8 cellular contexts compared by ENCODE assay signal in the genomic region with DNA sequence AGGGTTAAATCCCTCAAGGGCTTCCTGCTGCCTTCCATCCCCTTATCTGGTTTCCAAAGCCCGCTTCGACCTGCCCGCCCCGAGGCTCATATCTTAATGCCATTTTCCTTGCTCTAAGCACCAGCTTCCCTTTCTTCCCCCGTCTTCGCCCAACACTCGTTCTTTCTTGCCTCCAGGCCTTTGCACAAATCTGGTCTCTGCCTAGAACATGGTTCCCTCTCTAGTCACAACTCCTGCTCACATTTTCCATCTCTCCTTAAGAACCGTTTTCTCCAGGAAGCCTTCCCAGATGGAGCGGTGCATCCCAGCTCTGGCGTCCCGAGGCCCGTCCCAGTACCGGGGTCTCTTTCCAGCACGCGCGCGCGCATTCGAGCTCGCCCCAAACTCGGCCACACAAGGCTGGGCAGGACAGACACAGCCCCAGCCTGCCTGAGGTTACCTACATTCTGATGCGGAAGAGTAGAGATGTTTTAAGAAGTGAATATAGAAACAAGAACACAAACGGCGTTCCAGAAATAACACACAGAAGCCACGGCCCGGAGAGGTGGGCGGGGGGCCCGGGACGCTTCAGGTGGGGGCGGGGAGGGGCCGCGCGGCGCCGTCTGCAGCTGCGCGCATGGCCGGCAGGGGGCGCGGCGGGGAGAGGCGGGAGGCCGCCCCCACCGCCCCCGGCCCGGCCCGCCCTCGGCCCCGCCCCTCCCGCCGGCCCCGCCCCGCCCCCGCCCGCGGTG. TPM values are rescaled to one million over a fixed set of nuclear protein-coding genes. Genes with fewer than 3 reads are reported as not detected.
DNase-seq lines count a peak whose midpoint lies in the region; ATAC-seq and TF ChIP-seq lines count a peak whose summit lies in the region.

A gene with protein sequence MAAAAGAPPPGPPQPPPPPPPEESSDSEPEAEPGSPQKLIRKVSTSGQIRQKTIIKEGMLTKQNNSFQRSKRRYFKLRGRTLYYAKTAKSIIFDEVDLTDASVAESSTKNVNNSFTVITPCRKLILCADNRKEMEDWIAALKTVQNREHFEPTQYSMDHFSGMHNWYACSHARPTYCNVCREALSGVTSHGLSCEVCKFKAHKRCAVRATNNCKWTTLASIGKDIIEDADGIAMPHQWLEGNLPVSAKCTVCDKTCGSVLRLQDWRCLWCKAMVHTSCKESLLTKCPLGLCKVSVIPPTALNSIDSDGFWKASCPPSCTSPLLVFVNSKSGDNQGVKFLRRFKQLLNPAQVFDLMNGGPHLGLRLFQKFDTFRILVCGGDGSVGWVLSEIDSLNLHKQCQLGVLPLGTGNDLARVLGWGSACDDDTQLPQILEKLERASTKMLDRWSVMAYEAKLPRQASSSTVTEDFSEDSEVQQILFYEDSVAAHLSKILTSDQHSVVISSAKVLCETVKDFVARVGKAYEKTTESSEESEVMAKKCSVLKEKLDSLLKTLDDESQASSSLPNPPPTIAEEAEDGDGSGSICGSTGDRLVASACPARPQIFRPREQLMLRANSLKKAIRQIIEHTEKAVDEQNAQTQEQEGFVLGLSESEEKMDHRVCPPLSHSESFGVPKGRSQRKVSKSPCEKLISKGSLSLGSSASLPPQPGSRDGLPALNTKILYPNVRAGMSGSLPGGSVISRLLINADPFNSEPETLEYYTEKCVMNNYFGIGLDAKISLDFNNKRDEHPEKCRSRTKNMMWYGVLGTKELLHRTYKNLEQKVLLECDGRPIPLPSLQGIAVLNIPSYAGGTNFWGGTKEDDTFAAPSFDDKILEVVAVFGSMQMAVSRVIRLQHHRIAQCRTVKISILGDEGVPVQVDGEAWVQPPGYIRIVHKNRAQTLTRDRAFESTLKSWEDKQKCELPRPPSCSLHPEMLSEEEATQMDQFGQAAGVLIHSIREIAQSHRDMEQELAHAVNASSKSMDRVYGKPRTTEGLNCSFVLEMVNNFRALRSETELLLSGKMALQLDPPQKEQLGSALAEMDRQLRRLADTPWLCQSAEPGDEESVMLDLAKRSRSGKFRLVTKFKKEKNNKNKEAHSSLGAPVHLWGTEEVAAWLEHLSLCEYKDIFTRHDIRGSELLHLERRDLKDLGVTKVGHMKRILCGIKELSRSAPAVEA (plus strand): TSS at position 726 of the 731 bp plus-strand sequence. CDS start 25 bp downstream, outside the sequence.

- peak within 1 kb of the TSS; percentile 90 for H3K4me3 ChIP-seq in coronary artery
- H3K4me3 ChIP-seq in lower leg skin (ENCODE audit: low read depth, poor library complexity, severe bottlenecking), result peak within 1 kb of the TSS; percentile 21

- DNase-seq in NCI-H1417 (lab: John Stamatoyannopoulos, UW) (peak; percentile 25 to 63 (median 57)), NCI-H1417 treated with DMSO at 0.1 percent for 48 hours (lab: John Stamatoyannopoulos, UW) (no peak), NCI-H2196 (lab: John Stamatoyannopoulos, UW; ENCODE audit: unreplicated experiment) (peak; percentile 74), coronary artery (ENCODE audit: low spot score) (no peak), lower leg skin (ENCODE audit: low spot score in 2 of 2) (peak in 1 of 2 donors; percentile 90)
- DNase-seq in activated CD4-positive, alpha-beta T cell treated with anti-CD3 and anti-CD28 coated beads for 48 hours, result peak; percentile 72
- peak; percentile 45 to 70 (median 59) for DNase-seq in stimulated activated CD4-positive, alpha-beta T cell treated with anti-CD3 and anti-CD28 coated beads, TNF-alpha, amount 100 ng/mL, for 24 hours (ENCODE audit: low read depth in 3 of 3)

- WGBS in lower leg skin, 2 donors, result 2 to 4% methylated on average over 24 to 44 of the region's 56 CpGs

- TF ChIP-seq CTCF in coronary artery (IDR thresholded peaks at IDR 0.05) (peak; percentile 53), lower leg skin (IDR thresholded peaks at IDR 0.05) (no peak)

- ATAC-seq in HG02763 (IDR thresholded peaks at IDR 0.05; ENCODE audit: unreplicated experiment), result peak; percentile 58

- intact Hi-C loops in lower leg skin (cut with DNase I; ENCODE audit: low total_unique reads), result loop anchor here (1.0 kb wide), 1 partner anchor 30 kb away; no protein-coding TSS in a partner anchor

- no peak for TF ChIP-seq POLR2A in lower leg skin (IDR thresholded peaks at IDR 0.05)

- peak within 1 kb of the TSS; percentile 46 to 76 for H3K27ac ChIP-seq in coronary artery

RNA-seq across cellular contexts. Expression of the gene that starts here (rescaled TPM):
- total RNA-seq in lower leg skin, result 10 to 100 TPM in 1 of 4 donors, 1 to 10 TPM in 3; 5.8 to 15.2 (median 7.8) TPM

Comparison
In these comparisons a context has a peak if more than half of its experiments do, and no peak if none do; other contexts are left out.
1. DNase-seq: peak in NCI-H1417 (3 of 3), NCI-H2196 (single experiment), activated CD4-positive, alpha-beta T cell treated with anti-CD3 and anti-CD28 coated beads for 48 hours (single experiment) and stimulated activated CD4-positive, alpha-beta T cell treated with anti-CD3 and anti-CD28 coated beads, TNF-alpha, amount 100 ng/mL, for 24 hours (3 of 3); none in NCI-H1417 treated with DMSO at 0.1 percent for 48 hours (single experiment) and coronary artery (single experiment).